In the genomic region with DNA sequence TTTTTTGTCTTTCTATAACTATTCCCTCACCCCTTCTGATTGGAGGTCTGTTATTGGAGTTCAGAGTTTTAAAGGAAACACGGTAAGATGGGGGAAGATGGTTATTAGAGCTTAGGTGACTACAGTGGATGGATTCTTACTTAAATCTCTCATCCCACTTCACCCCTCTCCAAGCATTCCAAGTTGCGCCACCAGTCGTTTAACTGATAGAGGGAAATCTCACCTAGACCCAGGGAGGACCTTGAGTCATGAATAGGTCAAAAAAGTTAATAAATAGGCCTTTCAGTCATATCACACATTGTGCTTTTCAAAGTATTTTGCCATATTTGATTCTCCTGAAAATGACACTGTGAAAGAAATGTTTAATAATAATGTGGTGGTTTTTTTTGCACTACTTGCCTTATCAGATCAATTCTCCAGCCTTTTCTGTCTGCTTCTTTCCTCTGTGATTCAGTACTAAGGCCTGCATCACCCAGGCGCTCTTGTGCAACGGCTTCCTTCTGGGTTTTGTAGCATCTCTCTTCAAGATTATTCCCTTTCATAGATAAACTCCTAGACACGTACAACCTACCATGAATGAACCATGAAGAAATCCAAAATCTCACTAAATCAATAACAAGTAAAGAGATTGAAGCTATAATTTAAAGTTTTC, we compare ENCODE assay signal across 19 cellular contexts.
DNase-seq lines count a peak whose midpoint lies in the region; ATAC-seq and TF ChIP-seq lines count a peak whose summit lies in the region.
"Had no signal": no experiment of that assay in that cellular context is flagged by ENCODE, and none has a peak within 500 bp of the region (broad histone marks: within the 10 kb centered on the region; RNA-seq: fewer than 3 reads in every experiment).

No MANE protein-coding gene starts in this region.

- in situ Hi-C loops in mammary epithelial cell (cut with MboI; ENCODE audit: low sequenced_read_pairs in 2 of 2), result no loop called here
- in situ Hi-C loops in brain microvascular endothelial cell (cut with HindIII; ENCODE audit: low pct_ligation_motif_present, low sequenced_read_pairs), result no loop called here

- H3K9me3 ChIP-seq in mammary epithelial cell (replicated peaks; ENCODE audit: insufficient read depth, low read length) (no peaks in the 10 kb centered on the region), right atrium auricular region (no peaks in the 10 kb centered on the region)

- WGBS in mammary epithelial cell (ENCODE audit: low coverage, missing lambda C conversion rate), result 95% methylated on average over 6 of the region's 6 CpGs

- TF ChIP-seq CTCF in MCF 10A (IDR thresholded peaks at IDR 0.05; ENCODE audit: unreplicated experiment) (no peak), mammary epithelial cell (conservative IDR thresholded peaks at IDR 0.05 in 1 of 2, IDR thresholded peaks at IDR 0.05 in 1 of 2; ENCODE audit: extremely low read depth in 1 of 2, insufficient read depth in 1 of 2, low read depth in 1 of 2, low read length in 2 of 2) (no peak), brain microvascular endothelial cell (IDR thresholded peaks at IDR 0.05; ENCODE audit: low read depth, low read length, missing control alignments) (no peak), right atrium auricular region (IDR thresholded peaks at IDR 0.05) (no peak)

- H3K36me3 ChIP-seq in mammary epithelial cell (ENCODE audit: insufficient read depth, low read length) (no peaks in the 10 kb centered on the region), brain microvascular endothelial cell (replicated peaks) (no peaks in the 10 kb centered on the region), right atrium auricular region (no peaks in the 10 kb centered on the region)

- no peak overlapping the region for H3K9ac ChIP-seq in mammary epithelial cell (ENCODE audit: insufficient read depth, low read length)

- dilution Hi-C loops in mammary epithelial cell (cut with HindIII; ENCODE audit: low sequenced_read_pairs), result no loop called here

- H3K27me3 ChIP-seq in mammary epithelial cell (ENCODE audit: insufficient read depth, low read length), result no peaks in the 10 kb centered on the region
- H3K27me3 ChIP-seq in brain microvascular endothelial cell (replicated peaks), result no peaks in the 10 kb centered on the region
- no peaks in the 10 kb centered on the region for H3K27me3 ChIP-seq in right atrium auricular region

- no peaks in the 10 kb centered on the region for H4K20me1 ChIP-seq in mammary epithelial cell (ENCODE audit: insufficient read depth, low read length)

- POLR2A ChIA-PET in MCF 10A (lab: Yijun Ruan, JAX), result no interaction called here

- H3K4me3 Mint-ChIP-seq in MCF 10A (ENCODE audit: unreplicated experiment), result no peak overlapping the region
- H3K4me3 Mint-ChIP-seq: CD4-positive, alpha-beta memory T cell; H9 had no signal

- H3K4me2 ChIP-seq in mammary epithelial cell (ENCODE audit: insufficient read depth, low read depth, low read length), result no peak overlapping the region

- intact Hi-C loops in MCF 10A (cut with micrococcal nuclease), result no loop called here
- intact Hi-C loops in mammary epithelial cell (cut with micrococcal nuclease), result loop anchor here (10.0 kb wide), 1 partner anchor 281 kb away; no protein-coding TSS in a partner anchor
- intact Hi-C loops in posterior vena cava (cut with DNase I), result no loop called here

- H3K4me1 Mint-ChIP-seq in MCF 10A (ENCODE audit: insufficient read depth, unreplicated experiment), result peaks cover 23% of the 10 kb centered on the region

- ATAC-seq in GM21447 (IDR thresholded peaks at IDR 0.05; ENCODE audit: unreplicated experiment), result no peak
- ATAC-seq: K562 had no signal

- H2AFZ ChIP-seq in mammary epithelial cell (ENCODE audit: low read depth, low read length), result no peak overlapping the region

- no peaks in the 10 kb centered on the region for H3K79me2 ChIP-seq in mammary epithelial cell (ENCODE audit: insufficient read depth, low read length)

- CTCF ChIA-PET in MCF 10A (lab: Yijun Ruan, JAX), result no interaction called here
- CTCF ChIA-PET in mammary epithelial cell (lab: Charles Lee; ENCODE audit: low non-redundant PET), result no interaction called here

- no peaks in the 10 kb centered on the region for H3K36me3 Mint-ChIP-seq in MCF 10A (ENCODE audit: insufficient read depth, unreplicated experiment)

- H3K4me3 ChIP-seq in mammary epithelial cell (replicated peaks in 1 of 3; ENCODE audit: insufficient read depth in 1 of 3, low read depth in 2 of 3, low read length in 3 of 3) (no peak overlapping the region), brain microvascular endothelial cell (ENCODE audit: low read depth, low read length) (no peak overlapping the region), right atrium auricular region (no peak overlapping the region)
- H3K4me3 ChIP-seq: K562 had no signal

- no peak overlapping the region for H3K27ac ChIP-seq in mammary epithelial cell (ENCODE audit: insufficient read depth, low read depth, low read length)
- H3K27ac ChIP-seq in brain microvascular endothelial cell, result no peak overlapping the region
- no peak overlapping the region for H3K27ac ChIP-seq in right atrium auricular region
- H3K27ac ChIP-seq: 22Rv1 had no signal

- H3K4me1 ChIP-seq in mammary epithelial cell (ENCODE audit: insufficient read depth, low read length), result peaks cover 33% of the 10 kb centered on the region
- no peaks in the 10 kb centered on the region for H3K4me1 ChIP-seq in right atrium auricular region

- H3K27me3 Mint-ChIP-seq in MCF 10A (ENCODE audit: insufficient read depth, unreplicated experiment), result no peaks in the 10 kb centered on the region
- H3K27me3 Mint-ChIP-seq: CD4-positive, alpha-beta memory T cell had no signal

- H3K27ac Mint-ChIP-seq in MCF 10A (ENCODE audit: low read depth, unreplicated experiment), result peak overlapping the region; percentile 16
- H3K27ac Mint-ChIP-seq: CD4-positive, alpha-beta memory T cell; H9 had no signal

- no TSS peak for BruUV-seq in MCF 10A (replicated peaks; lab: Mats Ljungman, UMichigan)
- BruUV-seq in mammary epithelial cell (replicated peaks; lab: Mats Ljungman, UMichigan), result no TSS peak

- DNase-seq in MCF 10A (ENCODE audit: unreplicated experiment) (no peak), mammary epithelial cell (no peak), brain microvascular endothelial cell (peak; percentile 56), iris pigment epithelial cell (ENCODE audit: low read depth) (peak; percentile 93), putamen (ENCODE audit: low spot score) (no peak), right atrium auricular region (ENCODE audit: low spot score) (no peak), posterior vena cava (ENCODE audit: low spot score) (no peak)
- DNase-seq: CD4-positive, alpha-beta memory T cell; EL; H9; NCI-H1105 treated with DMSO at 0.1 percent for 48 hours; NCI-H1694 treated with DMSO at 0.1 percent for 48 hours; NCI-H2107; NCI-H510A treated with DMSO at 0.1 percent for 48 hours; NCI-H774; Right ventricle myocardium superior had no signal

- H3K9me3 Mint-ChIP-seq in MCF 10A (ENCODE audit: unreplicated experiment), result peaks cover 2% of the 10 kb centered on the region
- H3K9me3 Mint-ChIP-seq: H9 had no signal

Comparison
In these comparisons a context has a peak if more than half of its experiments do, and no peak if none do; other contexts are left out.
1. DNase-seq: peak in brain microvascular endothelial cell (single experiment) and iris pigment epithelial cell (single experiment); none in MCF 10A (single experiment), mammary epithelial cell (single experiment), putamen (single experiment), right atrium auricular region (single experiment) and posterior vena cava (single experiment).